Comparison of ENCODE assay signal across 26 cellular contexts in genomic region chr1:117260761-117261462, GRCh38. TPM values are rescaled to one million over a fixed set of nuclear protein-coding genes. Genes with fewer than 3 reads are reported as not detected.
DNase-seq lines count a peak whose midpoint lies in the region; ATAC-seq and TF ChIP-seq lines count a peak whose summit lies in the region.
"Had no signal": no experiment of that assay in that cellular context is flagged by ENCODE, and none has a peak within 500 bp of the region (broad histone marks: within the 10 kb centered on the region; RNA-seq: fewer than 3 reads in every experiment).

No MANE protein-coding gene starts in this region.

- ATAC-seq in GM23338 (no peak), HG03196 (IDR thresholded peaks at IDR 0.05; ENCODE audit: unreplicated experiment) (no peak)
- ATAC-seq: T-cell had no signal

- H4K91ac ChIP-seq in trophoblast cell (ENCODE audit: low read depth, low read length): no peak overlapping the region

- H3K9me3 ChIP-seq in trophoblast cell (ENCODE audit: insufficient read depth, low read depth, low read length): peaks cover 7% of the 10 kb centered on the region
- H3K9me3 ChIP-seq: BE2C, HAP-1 had no signal

- H3K27me3 Mint-ChIP-seq in GM23338 (ENCODE audit: insufficient read depth, low read depth, poor library complexity): peaks cover 1% of the 10 kb centered on the region

- H3K4me1 ChIP-seq in GM23338 (ENCODE audit: insufficient read depth): no peaks in the 10 kb centered on the region
- peaks cover 10 to 11% of the 10 kb centered on the region in 2 experiments for H3K4me1 ChIP-seq in trophoblast cell (ENCODE audit: control insufficient read depth in 1 of 2, insufficient read depth in 2 of 2, low read length in 2 of 2)
- H3K4me1 ChIP-seq: BE2C, HAP-1 had no signal

- H3K4me3 ChIP-seq in GM23338 (no peak overlapping the region), trophoblast cell (ENCODE audit: low read depth, low read length) (no peak overlapping the region)
- H3K4me3 ChIP-seq: HAP-1 had no signal

- H3K14ac ChIP-seq in trophoblast cell (ENCODE audit: low read length): no peak overlapping the region

- H3K4me3 Mint-ChIP-seq in GM23338: no peak overlapping the region
- H3K4me3 Mint-ChIP-seq: CD14-positive monocyte, T-cell had no signal

- H3K27ac ChIP-seq in GM23338 (ENCODE audit: low read depth) (no peak overlapping the region), trophoblast cell (ENCODE audit: low read depth, low read length) (no peak overlapping the region)

- peaks cover 29% of the 10 kb centered on the region; the same call in 2 of the 3 replicates for H3K36me3 Mint-ChIP-seq in GM23338 (ENCODE audit: low read depth)
- H3K36me3 Mint-ChIP-seq: CD14-positive monocyte had no signal

- H3K18ac ChIP-seq in trophoblast cell (ENCODE audit: low read length): no peak overlapping the region

- DNase-seq in GM23338 (ENCODE audit: low spot score) (no peak), NCI-H2107 treated with DMSO at 0.1 percent for 48 hours (lab: John Stamatoyannopoulos, UW; ENCODE audit: unreplicated experiment) (peak; percentile 51), epidermal melanocyte (ENCODE audit: insufficient read length, low spot score) (peak; percentile 28), trophoblast cell (no peak), NCI-H1417 (lab: John Stamatoyannopoulos, UW) (no peak), ureter (ENCODE audit: low spot score) (no peak), NCI-H1105 treated with DMSO at 0.1 percent for 48 hours (lab: John Stamatoyannopoulos, UW) (no peak)
- DNase-seq: 8988T, ACHN, BE2C, Calu3, DMS79 treated with DMSO at 0.1 percent for 48 hours, Karpas-422, MV-4-11, NCI-H1105, NCI-H2029, NCI-H2171, NCI-H226, NCI-H510A, NCI-H69, T-cell had no signal

- no peak overlapping the region for H4K12ac ChIP-seq in trophoblast cell (ENCODE audit: low read depth, low read length)

- H3K27me3 ChIP-seq in GM23338 (ENCODE audit: insufficient read depth) (no peaks in the 10 kb centered on the region), trophoblast cell (ENCODE audit: insufficient read depth, low read length) (no peaks in the 10 kb centered on the region)
- H3K27me3 ChIP-seq: BE2C had no signal

- no peak overlapping the region for H3K27ac Mint-ChIP-seq in GM23338
- H3K27ac Mint-ChIP-seq: CD14-positive monocyte, T-cell had no signal

- WGBS in trophoblast cell (ENCODE audit: extremely low coverage, insufficient coverage, insufficient read length): no CpG with 5 or more reads among the region's 4 CpGs

- peaks cover 11% of the 10 kb centered on the region for H3K79me1 ChIP-seq in trophoblast cell (ENCODE audit: low read length)

- H3K23ac ChIP-seq in trophoblast cell (ENCODE audit: low read length): no peak overlapping the region

- no peaks in the 10 kb centered on the region for H3F3A ChIP-seq in GM23338 (replicated peaks; ENCODE audit: low read depth)

- no peak for TF ChIP-seq CTCF in GM23338 (conservative IDR thresholded peaks at IDR 0.05; ENCODE audit: low read depth in 2 of 2)

- H2AFZ ChIP-seq in GM23338 (peak overlapping the region; percentile 23; the same call in 1 of the 2 replicates), trophoblast cell (ENCODE audit: insufficient read depth, low read length, poor library complexity) (no peak overlapping the region)

- peak overlapping the region; percentile 33 for H2BK120ac ChIP-seq in trophoblast cell (ENCODE audit: insufficient read depth, low read length, poor library complexity)

- H2BK12ac ChIP-seq in trophoblast cell (ENCODE audit: low read length): peak overlapping the region; percentile 75

- no peak overlapping the region for H3K4ac ChIP-seq in trophoblast cell (ENCODE audit: low read depth, low read length)

- H4K20me1 ChIP-seq in GM23338 (replicated peaks; ENCODE audit: insufficient read depth): no peaks in the 10 kb centered on the region

- no peaks in the 10 kb centered on the region for H3K9me2 ChIP-seq in GM23338 (ENCODE audit: insufficient read depth)

- H2BK5ac ChIP-seq in trophoblast cell (ENCODE audit: low read depth, low read length, poor library complexity): no peak overlapping the region

- H3K36me3 ChIP-seq in GM23338 (ENCODE audit: insufficient read depth) (no peaks in the 10 kb centered on the region; the same call in 1 of the 2 replicates), trophoblast cell (ENCODE audit: control insufficient read depth in 1 of 2, insufficient read depth in 2 of 2, low read length in 2 of 2) (peaks cover 0 to 3% of the 10 kb centered on the region in 2 experiments)
- H3K36me3 ChIP-seq: BE2C, HAP-1 had no signal

- no peak overlapping the region for H2AK5ac ChIP-seq in trophoblast cell (ENCODE audit: low read length)

- H3K9ac ChIP-seq in trophoblast cell (ENCODE audit: low read length): no peak overlapping the region

- H3K4me2 ChIP-seq in GM23338 (no peak overlapping the region), trophoblast cell (ENCODE audit: low read length) (no peak overlapping the region)

- H3K79me2 ChIP-seq in GM23338 (replicated peaks; ENCODE audit: insufficient read depth) (no peaks in the 10 kb centered on the region), trophoblast cell (ENCODE audit: control insufficient read depth, insufficient read depth, low read length, poor library complexity) (peaks cover 2% of the 10 kb centered on the region)

- no peaks in the 10 kb centered on the region for H3K4me1 Mint-ChIP-seq in GM23338
- H3K4me1 Mint-ChIP-seq: CD14-positive monocyte, T-cell had no signal

- H4K8ac ChIP-seq in trophoblast cell (ENCODE audit: low read depth, low read length): no peak overlapping the region

- H3K9me3 Mint-ChIP-seq in GM23338: peaks cover 40% of the 10 kb centered on the region

TF ChIP-seq in GM23338, 12 proteins besides CTCF, POLR2A, EP300 and RAD21 (continues in another document):
- no peak for TF ChIP-seq ZNF462 (CRISPR knock-in tag; IDR thresholded peaks at IDR 0.05)
- TF ChIP-seq CREB1 (CRISPR knock-in tag; IDR thresholded peaks at IDR 0.05; ENCODE audit: low read depth): no peak

RNA-seq across cellular contexts. Expression of gene VTCN1, which starts 50.2 kb away (rescaled TPM):
- not detected in 2 replicates for total RNA-seq in GM23338 (2014; rRNA removed; shearing (Covaris generic))
- not detected in 2 replicates for polyA plus RNA-seq in GM23338 (2016; fragmentation: Nextera tagmentation; extraction: Ambion mirVana)
- polyA plus RNA-seq in trophoblast cell (2013): 148 and 161 TPM in 2 replicates
- total RNA-seq in ureter: 43.7 TPM
- total RNA-seq: HT-29, M059J, T-cell had no signal
- polyA plus RNA-seq: CD14-positive monocyte had no signal

Comparison
In these comparisons a context has a peak if more than half of its experiments do, and no peak if none do; other contexts are left out.
1. DNase-seq: peak in NCI-H2107 treated with DMSO at 0.1 percent for 48 hours (single experiment) and epidermal melanocyte (single experiment); none in GM23338 (single experiment), trophoblast cell (0 of 2), NCI-H1417 (0 of 3), ureter (single experiment) and NCI-H1105 treated with DMSO at 0.1 percent for 48 hours (single experiment).
2. RNA of gene VTCN1, which starts 50.2 kb away (total RNA-seq): 43.7 TPM in ureter (single experiment); not detected in GM23338; every median in the first group is over 10 times any median in the second.